Comparison of ENCODE assay signal across 32 cellular contexts in genomic region chr1:37438971-37439671, GRCh38. TPM values are rescaled to one million over a fixed set of nuclear protein-coding genes. Genes with fewer than 3 reads are reported as not detected.
DNase-seq lines count a peak whose midpoint lies in the region; ATAC-seq, FAIRE-seq and TF ChIP-seq lines count a peak whose summit lies in the region.
"Had no signal": no experiment of that assay in that cellular context is flagged by ENCODE, and none has a peak within 500 bp of the region (broad histone marks: within the 10 kb centered on the region; RNA-seq: fewer than 3 reads in every experiment).

No MANE protein-coding gene starts in this region.

- CTCF ChIA-PET in activated naive CD4-positive, alpha-beta T cell treated with anti-CD3 and anti-CD28 coated beads for 36 hours (lab: Charles Lee): no interaction called here

- peaks cover 26% of the 10 kb centered on the region for H3K27me3 Mint-ChIP-seq in endodermal cell (ENCODE audit: insufficient read depth)
- H3K27me3 Mint-ChIP-seq in activated naive CD4-positive, alpha-beta T cell treated with anti-CD3 and anti-CD28 coated beads for 36 hours (ENCODE audit: low read depth): peaks cover 13% of the 10 kb centered on the region

- no peak overlapping the region for H3K4me3 Mint-ChIP-seq in endodermal cell
- no peak overlapping the region for H3K4me3 Mint-ChIP-seq in activated naive CD4-positive, alpha-beta T cell treated with anti-CD3 and anti-CD28 coated beads for 36 hours
- H3K4me3 Mint-ChIP-seq: CD4-positive, CD25-positive, alpha-beta regulatory T cell; neural crest cell; stimulated activated naive CD8-positive, alpha-beta T cell treated with anti-CD3 and anti-CD28 coated beads, Interleukin-15, Interleukin-2, amounts not matched to agents 100 ng/mL and 50 ng/mL, for 24 hours had no signal

- H3K9me3 ChIP-seq in BLaER1 (no peaks in the 10 kb centered on the region), endodermal cell (ENCODE audit: control insufficient read depth, low read length) (no peaks in the 10 kb centered on the region), pancreas (no peaks in the 10 kb centered on the region)
- no peaks in the 10 kb centered on the region for H3K9me3 ChIP-seq in effector memory CD4-positive, alpha-beta T cell (ENCODE audit: control insufficient read depth, low read length)
- H3K9me3 ChIP-seq: A549, right atrium auricular region, SJCRH30, spleen, thoracic aorta had no signal

- ATAC-seq in pancreas (no peak), HG03095 (IDR thresholded peaks at IDR 0.05; ENCODE audit: unreplicated experiment) (no peak)
- ATAC-seq: A549; activated naive CD4-positive, alpha-beta T cell treated with anti-CD3 and anti-CD28 coated beads, Interleukin-2, amount 50 U/mL, for 72 hours; left ventricle myocardium superior had no signal

- H3K4me3 ChIP-seq in BLaER1 (no peak overlapping the region), endodermal cell (ENCODE audit: low read length) (no peak overlapping the region), pancreas (no peak overlapping the region)
- no peak overlapping the region for H3K4me3 ChIP-seq in effector memory CD4-positive, alpha-beta T cell (ENCODE audit: insufficient read depth, low read depth, low read length, poor library complexity, severe bottlenecking)
- H3K4me3 ChIP-seq: A549, right atrium auricular region, SJCRH30, spleen, thoracic aorta had no signal

- H3K36me3 ChIP-seq in BLaER1 (no peaks in the 10 kb centered on the region), endodermal cell (ENCODE audit: control insufficient read depth, insufficient read depth, low read length) (no peaks in the 10 kb centered on the region), pancreas (no peaks in the 10 kb centered on the region)
- H3K36me3 ChIP-seq in effector memory CD4-positive, alpha-beta T cell (ENCODE audit: control insufficient read depth, insufficient read depth, low read length): no peaks in the 10 kb centered on the region
- H3K36me3 ChIP-seq: right atrium auricular region, SJCRH30, spleen, thoracic aorta had no signal

- H3K27ac ChIP-seq in BLaER1 (no peak overlapping the region), endodermal cell (ENCODE audit: low read depth, low read length) (no peak overlapping the region), pancreas (no peak overlapping the region)
- no peak overlapping the region for H3K27ac ChIP-seq in effector memory CD4-positive, alpha-beta T cell (ENCODE audit: insufficient read depth, low read length, poor library complexity, severe bottlenecking)
- H3K27ac ChIP-seq: A549, right atrium auricular region, SJCRH30, spleen, thoracic aorta, VCaP had no signal

- no peaks in the 10 kb centered on the region for H4K20me1 ChIP-seq in BLaER1

- H3K27ac Mint-ChIP-seq in endodermal cell: peak overlapping the region; percentile 68
- H3K27ac Mint-ChIP-seq in activated naive CD4-positive, alpha-beta T cell treated with anti-CD3 and anti-CD28 coated beads for 36 hours: no peak overlapping the region
- H3K27ac Mint-ChIP-seq: activated naive CD4-positive, alpha-beta T cell treated with anti-CD3 and anti-CD28 coated beads, Interleukin-2, amount 50 U/mL, for 72 hours; activated T-helper 2 cell treated with anti-CD3 and anti-CD28 coated beads, Interferon-gamma antibody, Interleukin-2, Interleukin-4, amounts not matched to agents 10 μg/mL and 5 μg/mL and 100 μg/mL, durations not matched to agents 14 hours and 24 hours and 36 hours; CD4-positive, CD25-positive, alpha-beta regulatory T cell; stimulated activated naive CD8-positive, alpha-beta T cell treated with anti-CD3 and anti-CD28 coated beads, Interleukin-15, Interleukin-2, amounts not matched to agents 100 ng/mL and 50 ng/mL, for 24 hours had no signal

- intact Hi-C loops in activated naive CD4-positive, alpha-beta T cell treated with anti-CD3 and anti-CD28 coated beads for 36 hours (cut with micrococcal nuclease): loop anchor here (10.0 kb wide), 1 partner anchor 884 kb away; no protein-coding TSS in a partner anchor
- intact Hi-C loops in pancreas (cut with DNase I): loop anchor here in 2 of 3 donors (5.0 to 10.0 kb wide), 3 partner anchors 732 to 864 kb away; no protein-coding TSS in a partner anchor

- H3K9me3 Mint-ChIP-seq in endodermal cell: no peaks in the 10 kb centered on the region
- H3K9me3 Mint-ChIP-seq in activated naive CD4-positive, alpha-beta T cell treated with anti-CD3 and anti-CD28 coated beads for 36 hours: no peaks in the 10 kb centered on the region
- H3K9me3 Mint-ChIP-seq: activated naive CD4-positive, alpha-beta T cell treated with anti-CD3 and anti-CD28 coated beads, Interleukin-2, amount 50 U/mL, for 72 hours; activated T-helper 2 cell treated with anti-CD3 and anti-CD28 coated beads, Interferon-gamma antibody, Interleukin-2, Interleukin-4, amounts not matched to agents 10 μg/mL and 5 μg/mL and 100 μg/mL, durations not matched to agents 14 hours and 24 hours and 36 hours; neural crest cell; stimulated activated naive CD8-positive, alpha-beta T cell treated with anti-CD3 and anti-CD28 coated beads, Interleukin-15, Interleukin-2, amounts not matched to agents 100 ng/mL and 50 ng/mL, for 24 hours had no signal

- no peaks in the 10 kb centered on the region for H3K36me3 Mint-ChIP-seq in endodermal cell (ENCODE audit: low read depth)
- no peaks in the 10 kb centered on the region for H3K36me3 Mint-ChIP-seq in activated naive CD4-positive, alpha-beta T cell treated with anti-CD3 and anti-CD28 coated beads for 36 hours (ENCODE audit: low read depth)
- H3K36me3 Mint-ChIP-seq: activated naive CD4-positive, alpha-beta T cell treated with anti-CD3 and anti-CD28 coated beads, Interleukin-2, amount 50 U/mL, for 72 hours; CD4-positive, CD25-positive, alpha-beta regulatory T cell had no signal

- H3K9ac ChIP-seq in BLaER1: no peak overlapping the region
- H3K9ac ChIP-seq in endodermal cell (ENCODE audit: extremely low read depth, low read length, poor library complexity, severe bottlenecking): no peak overlapping the region

- DNase-seq in NCI-H1105 (lab: John Stamatoyannopoulos, UW): peak; percentile 39
- peak; percentile 71 for DNase-seq in NCI-H748 (lab: John Stamatoyannopoulos, UW; ENCODE audit: unreplicated experiment)
- peak; percentile 70 for DNase-seq in endodermal cell
- no peak for DNase-seq in activated naive CD4-positive, alpha-beta T cell treated with anti-CD3 and anti-CD28 coated beads for 36 hours
- no peak for DNase-seq in pancreas
- DNase-seq in effector memory CD4-positive, alpha-beta T cell: no peak
- DNase-seq: activated CD4-positive, alpha-beta T cell treated with anti-CD3 and anti-CD28 coated beads for 4 hours; CD4-positive, CD25-positive, alpha-beta regulatory T cell; effector CD8-positive, alpha-beta T cell; left ventricle myocardium superior; MM.1S; NCI-H1694; NCI-H510A treated with DMSO at 0.1 percent for 48 hours; spleen; stimulated activated CD4-positive, alpha-beta T cell treated with anti-CD3 and anti-CD28 coated beads, Interleukin-2, amount 100 ng/mL, for 24 hours; SW 1271; T-helper 9 cell had no signal

- FAIRE-seq in pancreas (lab: Jason Lieb, UNC): no peak
- FAIRE-seq: A549, bronchial epithelial cell, H54, keratinocyte, urothelium cell line had no signal

- WGBS in endodermal cell (ENCODE audit: insufficient coverage in 1 of 2, insufficient read length in 1 of 2), 2 experiments: 58 to 60% methylated on average over 1 to 3 of the region's 3 CpGs
- 49% methylated on average over 3 of the region's 3 CpGs for WGBS in pancreas, 2 donors

- H3K27me3 ChIP-seq in BLaER1 (no peaks in the 10 kb centered on the region), endodermal cell (ENCODE audit: control insufficient read depth, insufficient read depth, low read length, poor library complexity, severe bottlenecking) (peaks cover 8% of the 10 kb centered on the region), pancreas (no peaks in the 10 kb centered on the region)
- no peaks in the 10 kb centered on the region for H3K27me3 ChIP-seq in effector memory CD4-positive, alpha-beta T cell (replicated peaks; ENCODE audit: control insufficient read depth, insufficient read depth, low read length, poor library complexity, severe bottlenecking)
- H3K27me3 ChIP-seq: right atrium auricular region had no signal

- no peak for TF ChIP-seq CTCF in endodermal cell (conservative IDR thresholded peaks at IDR 0.05)
- no peak for TF ChIP-seq CTCF in pancreas (IDR thresholded peaks at IDR 0.05)

- peaks cover 14% of the 10 kb centered on the region for H3K4me1 ChIP-seq in BLaER1
- peaks cover 7% of the 10 kb centered on the region for H3K4me1 ChIP-seq in endodermal cell (ENCODE audit: control insufficient read depth, insufficient read depth, low read length)
- no peaks in the 10 kb centered on the region for H3K4me1 ChIP-seq in pancreas
- H3K4me1 ChIP-seq in effector memory CD4-positive, alpha-beta T cell (ENCODE audit: control insufficient read depth, insufficient read depth, low read length, poor library complexity, severe bottlenecking): no peaks in the 10 kb centered on the region
- H3K4me1 ChIP-seq: A549, right atrium auricular region, SJCRH30 had no signal

- H3K4me1 Mint-ChIP-seq in endodermal cell: peaks cover 30% of the 10 kb centered on the region
- no peaks in the 10 kb centered on the region for H3K4me1 Mint-ChIP-seq in activated naive CD4-positive, alpha-beta T cell treated with anti-CD3 and anti-CD28 coated beads for 36 hours (ENCODE audit: low read depth)
- H3K4me1 Mint-ChIP-seq: CD4-positive, CD25-positive, alpha-beta regulatory T cell; neural crest cell had no signal

- H3K4me2 ChIP-seq in BLaER1: peak overlapping the region; percentile 25
- H3K4me2 ChIP-seq: A549 had no signal

RNA-seq across cellular contexts. Expression of gene ZC3H12A, which starts 35.3 kb away (rescaled TPM):
- total RNA-seq in endodermal cell (1 to 10 TPM; 5.5 to 5.8 TPM), pancreas (10 to 100 TPM in 2 of 6 donors, 1 to 10 TPM in 4; 4.1 to 10.5 (median 9.3) TPM)
- polyA plus RNA-seq in endodermal cell (2013, experiment 1 of 2): 3.2 TPM
- polyA plus RNA-seq in endodermal cell (2013, experiment 2 of 2): 2.4 TPM
- total RNA-seq in activated naive CD4-positive, alpha-beta T cell treated with anti-CD3 and anti-CD28 coated beads for 36 hours: 10 to 100 TPM; 29.0 to 33.6 TPM
- 10 to 100 TPM; 11.4 to 13.1 TPM for polyA plus RNA-seq in pancreas

Comparison
In these comparisons a context has a peak if more than half of its experiments do, and no peak if none do; other contexts are left out.
1. DNase-seq: peak in NCI-H1105 (single experiment), NCI-H748 (single experiment) and endodermal cell (single experiment); none in activated naive CD4-positive, alpha-beta T cell treated with anti-CD3 and anti-CD28 coated beads for 36 hours (single experiment), pancreas (0 of 6) and effector memory CD4-positive, alpha-beta T cell (0 of 3).